ENCODE assay signal across 8 cellular contexts in genomic region chr17:58085039-58085715, GRCh38. TPM values are rescaled to one million over a fixed set of nuclear protein-coding genes. Genes with fewer than 3 reads are reported as not detected.
DNase-seq lines count a peak whose midpoint lies in the region; ATAC-seq and TF ChIP-seq lines count a peak whose summit lies in the region.

No MANE protein-coding gene starts in this region.

- peaks cover 43% of the 10 kb centered on the region for H3K36me3 ChIP-seq in CD8-positive, alpha-beta memory T cell (ENCODE audit: insufficient read depth, low read length)
- H3K36me3 ChIP-seq in Panc1 (ENCODE audit: control insufficient read depth, insufficient read depth, low read length) (peaks cover 6% of the 10 kb centered on the region), ovary (no peaks in the 10 kb centered on the region)

- TF ChIP-seq POLR2A in ovary (IDR thresholded peaks at IDR 0.05) = no peak

- H3K27me3 ChIP-seq in CD8-positive, alpha-beta memory T cell (ENCODE audit: insufficient read depth, low read length, poor library complexity, severe bottlenecking) = no peaks in the 10 kb centered on the region
- H3K27me3 ChIP-seq in Panc1 (ENCODE audit: control insufficient read depth, insufficient read depth, low read length) (no peaks in the 10 kb centered on the region), ovary (no peaks in the 10 kb centered on the region)

- no peaks in the 10 kb centered on the region for H3K27me3 Mint-ChIP-seq in CD8-positive, alpha-beta memory T cell
- H3K27me3 Mint-ChIP-seq in endothelial cell (ENCODE audit: unreplicated experiment) = peaks cover 9% of the 10 kb centered on the region

- no peak overlapping the region for H3K27ac ChIP-seq in CD8-positive, alpha-beta memory T cell (ENCODE audit: low read depth, low read length)
- H3K27ac ChIP-seq in Panc1 (ENCODE audit: low read length) (no peak overlapping the region), ovary (no peak overlapping the region)

- peaks cover 6 to 57% (median 10%) of the 10 kb centered on the region in 3 donors for H3K36me3 Mint-ChIP-seq in CD8-positive, alpha-beta memory T cell
- peaks cover 22% of the 10 kb centered on the region for H3K36me3 Mint-ChIP-seq in endothelial cell (ENCODE audit: low read depth, unreplicated experiment)

- in situ Hi-C loops in Panc1 (cut with HindIII; ENCODE audit: low pct_unique_long_range_greater_than_20kb, low sequenced_read_pairs) = no loop called here

- peak overlapping the region; percentile 88 for H3K4me3 ChIP-seq in CD8-positive, alpha-beta memory T cell (ENCODE audit: low read length)
- H3K4me3 ChIP-seq in Panc1 (ENCODE audit: low read depth in 2 of 2, low read length in 2 of 2) (peak overlapping the region; percentile 77 to 87), ovary (peak overlapping the region; percentile 99)

- H3K4me3 Mint-ChIP-seq in CD8-positive, alpha-beta memory T cell = peak overlapping the region; percentile 88 to 96 (median 91)
- peak overlapping the region; percentile 93 for H3K4me3 Mint-ChIP-seq in endothelial cell (ENCODE audit: unreplicated experiment)

- H3K9me3 ChIP-seq in CD8-positive, alpha-beta memory T cell (ENCODE audit: low read length) = no peaks in the 10 kb centered on the region
- no peaks in the 10 kb centered on the region for H3K9me3 ChIP-seq in Panc1 (ENCODE audit: control insufficient read depth, insufficient read depth, low read depth, low read length)
- H3K9me3 ChIP-seq in ovary = no peaks in the 10 kb centered on the region

- no peak for DNase-seq in CD8-positive, alpha-beta memory T cell
- DNase-seq in Panc1 (ENCODE audit: low read depth, low spot score) = no peak
- no peak for DNase-seq in endothelial cell (ENCODE audit: low spot score)
- no peak for DNase-seq in ovary

- peaks cover 41% of the 10 kb centered on the region for H3K4me1 ChIP-seq in CD8-positive, alpha-beta memory T cell (ENCODE audit: insufficient read depth, low read length)
- peaks cover 16% of the 10 kb centered on the region for H3K4me1 ChIP-seq in Panc1 (ENCODE audit: control insufficient read depth, insufficient read depth, low read length)
- peaks cover 11% of the 10 kb centered on the region for H3K4me1 ChIP-seq in ovary (ENCODE audit: insufficient read depth)

- peak overlapping the region; percentile 47 to 93 (median 90) for H3K27ac Mint-ChIP-seq in CD8-positive, alpha-beta memory T cell
- H3K27ac Mint-ChIP-seq in endothelial cell (ENCODE audit: unreplicated experiment) = no peak overlapping the region

- TF ChIP-seq CTCF in Panc1 (IDR thresholded peaks at IDR 0.05) (no peak), endothelial cell (IDR thresholded peaks at IDR 0.05; ENCODE audit: unreplicated experiment) (no peak), ovary (IDR thresholded peaks at IDR 0.05) (no peak)

- ATAC-seq in Panc1 (no peak), GM19328 (IDR thresholded peaks at IDR 0.05; ENCODE audit: unreplicated experiment) (no peak), HG03432 (IDR thresholded peaks at IDR 0.05; ENCODE audit: unreplicated experiment) (no peak), GM19452 (IDR thresholded peaks at IDR 0.05; ENCODE audit: unreplicated experiment) (no peak), GM21737 (IDR thresholded peaks at IDR 0.05; ENCODE audit: unreplicated experiment) (no peak)

- POLR2A ChIA-PET in CD8-positive, alpha-beta memory T cell (lab: Charles Lee) = interaction anchor here (3.0 kb wide), 1 partner anchor 78 kb away, joined by 24 read pairs; the partner anchor contains the start of gene SRSF1
- POLR2A ChIA-PET in Panc1 (lab: Charles Lee) = no interaction called here

- CTCF ChIA-PET in CD8-positive, alpha-beta memory T cell (lab: Charles Lee) = interaction anchor here (1.0 to 1.5 kb wide), 3 partner anchors 78 to 99 kb away, joined by 3 read pairs; partner anchors contain the start of gene SRSF1
- CTCF ChIA-PET in Panc1 (lab: Charles Lee) = no interaction called here

- no peaks in the 10 kb centered on the region for H3K9me3 Mint-ChIP-seq in CD8-positive, alpha-beta memory T cell
- no peaks in the 10 kb centered on the region for H3K9me3 Mint-ChIP-seq in endothelial cell (ENCODE audit: unreplicated experiment)

- BruUV-seq in Panc1 (replicated peaks; lab: Mats Ljungman, UMichigan) = no TSS peak

- no peak for TF ChIP-seq EP300 in ovary (IDR thresholded peaks at IDR 0.05)

- 46 to 54% (median 49%) methylated on average over 8 of the region's 8 CpGs for WGBS in ovary, 3 donors

- intact Hi-C loops in Panc1 (cut with micrococcal nuclease; ENCODE audit: unreplicated experiment) = no loop called here
- intact Hi-C loops in ovary (cut with DNase I) = no loop called here

- H3K4me1 Mint-ChIP-seq in CD8-positive, alpha-beta memory T cell = peaks cover 49 to 57% (median 50%) of the 10 kb centered on the region in 3 donors
- H3K4me1 Mint-ChIP-seq in endothelial cell (ENCODE audit: unreplicated experiment) = peaks cover 21% of the 10 kb centered on the region

RNA-seq across cellular contexts. Expression of gene DYNLL2, which starts 2.0 kb away (rescaled TPM):
- total RNA-seq in CD8-positive, alpha-beta memory T cell = 10 to 100 TPM; 40.3 to 41.0 TPM
- polyA plus RNA-seq in CD8-positive, alpha-beta memory T cell = 1.4 TPM
- total RNA-seq in Panc1 (2021; ENCODE audit: unreplicated experiment) = 19.8 TPM
- polyA plus RNA-seq in Panc1 (2012; ENCODE audit: insufficient read length) = 21.5 TPM
- 14.6 TPM for total RNA-seq in endothelial cell (ENCODE audit: unreplicated experiment)
- 10 to 100 TPM; 11.0 to 42.5 (median 34.1) TPM for total RNA-seq in ovary
- 10 to 100 TPM; 18.4 to 51.1 TPM for polyA plus RNA-seq in ovary
